ENCODE assay signal across 7 cellular contexts in the genomic region with DNA sequence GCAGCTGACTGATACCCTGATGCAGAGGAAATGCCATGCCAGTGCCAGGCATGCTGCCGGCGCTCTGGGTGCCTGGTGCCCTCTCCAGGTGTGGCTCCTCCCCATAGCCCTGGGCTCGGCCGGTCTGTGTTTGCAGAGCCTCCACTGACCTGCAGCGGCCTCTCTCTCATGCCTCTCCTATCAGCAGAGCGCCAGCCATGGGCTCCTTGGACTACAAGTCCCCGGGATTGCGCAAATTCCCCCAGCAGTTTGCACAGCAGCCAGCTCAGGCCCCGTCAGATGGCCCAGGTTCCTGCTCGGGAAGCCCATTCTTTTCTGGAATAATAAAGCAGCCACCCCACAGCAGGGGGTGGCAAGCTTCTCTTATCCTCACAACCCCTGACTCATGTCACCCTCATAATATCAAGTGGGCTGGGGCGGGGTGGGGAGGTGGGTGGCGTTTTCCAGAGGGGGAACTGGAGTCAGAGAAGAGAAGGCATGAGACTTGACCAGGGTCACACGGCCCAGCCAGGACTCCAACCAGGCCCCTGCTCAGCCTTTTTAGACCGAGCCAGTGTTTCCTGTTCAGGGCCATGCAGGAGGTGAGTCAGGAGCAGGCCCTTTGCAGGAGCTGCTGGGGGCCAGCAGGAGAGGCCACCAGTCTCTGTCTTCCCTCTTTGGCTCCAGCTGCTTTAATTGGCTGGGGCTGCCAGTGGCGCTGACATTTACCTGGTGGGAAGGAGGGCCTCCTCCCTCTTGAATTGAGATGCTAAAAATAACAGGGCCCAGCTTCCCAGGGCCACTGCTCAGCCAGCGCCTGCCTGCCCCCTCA. TPM values are rescaled to one million over a fixed set of nuclear protein-coding genes. Genes with fewer than 3 reads are reported as not detected.
DNase-seq lines count a peak whose midpoint lies in the region; ATAC-seq and TF ChIP-seq lines count a peak whose summit lies in the region.

No MANE protein-coding gene starts in this region.

- WGBS in thyroid gland, 2 donors: 49 to 65% methylated on average over 13 to 14 of the region's 16 CpGs

- H3K4me1 ChIP-seq in SJSA1 (replicated peaks): peaks cover 59% of the 10 kb centered on the region
- peaks cover 25 to 46% of the 10 kb centered on the region in 2 donors for H3K4me1 ChIP-seq in thyroid gland
- H3K4me1 ChIP-seq in OCI-LY7 (ENCODE audit: insufficient read depth, low read length, poor library complexity, severe bottlenecking): peaks cover 22% of the 10 kb centered on the region

- peak; percentile 80 for DNase-seq in HPDE6-E6E7 (ENCODE audit: extremely low spot score)
- peak; percentile 39 to 67 for DNase-seq in SJSA1 (ENCODE audit: low read depth in 1 of 2, low spot score in 2 of 2)
- peak; percentile 83 for DNase-seq in left cardiac atrium
- DNase-seq in thyroid gland: peak; percentile 62 to 72
- no peak for DNase-seq in OCI-LY7 (ENCODE audit: low spot score)

- POLR2A ChIA-PET in OCI-LY7 (lab: Charles Lee): interaction anchor here (0.6 to 0.7 kb wide), 2 partner anchors 23 to 60 kb away, joined by 3 to 5 read pairs; no protein-coding TSS in a partner anchor

- ATAC-seq in left cardiac atrium (peak; percentile 53 to 56), HG02571 (IDR thresholded peaks at IDR 0.05; ENCODE audit: unreplicated experiment) (no peak), GM21526 (IDR thresholded peaks at IDR 0.05; ENCODE audit: low FRiP score, unreplicated experiment) (no peak)

- TF ChIP-seq POLR2A in thyroid gland (IDR thresholded peaks at IDR 0.05): no peak

- H3K27me3 ChIP-seq in SJSA1 (replicated peaks): no peaks in the 10 kb centered on the region
- H3K27me3 ChIP-seq in thyroid gland: no peaks in the 10 kb centered on the region

- no peaks in the 10 kb centered on the region for H3K79me2 ChIP-seq in OCI-LY7 (ENCODE audit: insufficient read depth, low read depth, low read length)

- H2AFZ ChIP-seq in OCI-LY7 (ENCODE audit: low read length): no peak overlapping the region

- H3K9me2 ChIP-seq in OCI-LY7 (ENCODE audit: insufficient read depth, low read length): no peaks in the 10 kb centered on the region

- H3K36me3 ChIP-seq in SJSA1: peaks cover 95% of the 10 kb centered on the region
- H3K36me3 ChIP-seq in thyroid gland: peaks cover 16 to 30% of the 10 kb centered on the region in 2 donors
- H3K36me3 ChIP-seq in OCI-LY7 (ENCODE audit: insufficient read depth, low read length): no peaks in the 10 kb centered on the region

- BruUV-seq in OCI-LY7 (replicated peaks; lab: Mats Ljungman, UMichigan): no TSS peak

- TF ChIP-seq CTCF in thyroid gland (IDR thresholded peaks at IDR 0.05): no peak
- TF ChIP-seq CTCF in OCI-LY7 (conservative IDR thresholded peaks at IDR 0.05; ENCODE audit: low read length): no peak

- CTCF ChIA-PET in OCI-LY7 (lab: Charles Lee; ENCODE audit: unreplicated experiment): no interaction called here

- no peak overlapping the region for H3K4me2 ChIP-seq in OCI-LY7 (ENCODE audit: low read length)

- intact Hi-C loops in left cardiac atrium (cut with DNase I): no loop called here
- intact Hi-C loops in thyroid gland (cut with DNase I): no loop called here
- intact Hi-C loops in OCI-LY7 (cut with micrococcal nuclease; ENCODE audit: unreplicated experiment): no loop called here

- no peak overlapping the region for H3K27ac ChIP-seq in SJSA1
- H3K27ac ChIP-seq in thyroid gland: peak overlapping the region in 2 of 3 donors; percentile 61 to 63
- no peak overlapping the region for H3K27ac ChIP-seq in OCI-LY7 (ENCODE audit: low read depth, low read length, poor library complexity, severe bottlenecking)

- H3K9me3 ChIP-seq in SJSA1 (replicated peaks) (no peaks in the 10 kb centered on the region), thyroid gland (no peaks in the 10 kb centered on the region), OCI-LY7 (ENCODE audit: low read length) (no peaks in the 10 kb centered on the region)

- H3K4me3 ChIP-seq in SJSA1 (no peak overlapping the region), thyroid gland (replicated peaks in 1 of 3) (no peak overlapping the region), OCI-LY7 (ENCODE audit: low read depth, low read length, poor library complexity, severe bottlenecking) (no peak overlapping the region)

- no peaks in the 10 kb centered on the region for H4K20me1 ChIP-seq in OCI-LY7 (ENCODE audit: insufficient read depth, low read length)

RNA-seq across cellular contexts. Expression of a gene that starts 58.6 kb away (rescaled TPM):
- total RNA-seq in SJSA1 (2014; rRNA removed; shearing (Covaris generic)): 13.5 and 22.3 TPM in 2 replicates
- 10 to 100 TPM; 51.4 to 58.0 TPM for total RNA-seq in left cardiac atrium
- total RNA-seq in thyroid gland: 100 to 1,000 TPM in 2 of 4 donors, 10 to 100 TPM in 2; 59.9 to 128 (median 94.4) TPM
- 18.9 and 20.4 TPM in 2 replicates for total RNA-seq in OCI-LY7 (2014; rRNA removed; shearing (Covaris generic))
- 58.3 and 66.9 TPM in 2 replicates for total RNA-seq in OCI-LY7 (2022)

Comparison
In these comparisons a context has a peak if more than half of its experiments do, and no peak if none do; other contexts are left out.
1. H3K27ac ChIP-seq: peak in thyroid gland (2 of 3); none in SJSA1 (single experiment) and OCI-LY7 (single experiment).
2. ATAC-seq: peak in left cardiac atrium (2 of 2); none in HG02571 (single experiment) and GM21526 (single experiment).